ENCODE assay signal across 1 cellular context in the genomic region with DNA sequence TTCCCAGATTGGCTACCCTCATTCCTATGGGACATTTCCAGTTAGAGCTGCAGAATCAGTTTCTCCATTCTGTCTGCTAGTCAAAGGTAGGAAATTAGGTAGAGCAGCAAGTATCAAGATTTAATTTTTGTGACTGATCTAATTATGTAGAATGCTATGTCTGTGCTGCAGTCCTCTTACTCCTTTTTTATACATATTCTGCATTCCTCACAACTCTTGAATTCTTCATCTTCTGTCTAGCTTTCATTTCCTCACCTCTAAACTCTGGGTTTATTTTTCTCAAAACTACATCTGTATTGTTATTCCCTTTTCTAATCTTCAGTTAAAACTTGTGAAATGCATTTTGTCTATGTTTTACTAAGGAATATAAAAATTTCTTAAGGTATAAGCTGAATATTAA.
TF ChIP-seq lines count a peak whose summit lies in the region.

No MANE protein-coding gene starts in this region.

TF ChIP-seq in SK-N-SH, 30 proteins besides CTCF, POLR2A, EP300 and RAD21:
- TF ChIP-seq MXI1 (IDR thresholded peaks at IDR 0.05; ENCODE audit: low read depth, low read length) = no peak
- no peak for TF ChIP-seq GATA2 (CRISPR knock-in tag; IDR thresholded peaks at IDR 0.05)
- no peak for TF ChIP-seq TCF12 (IDR thresholded peaks at IDR 0.05)
- TF ChIP-seq, protein P1, sequence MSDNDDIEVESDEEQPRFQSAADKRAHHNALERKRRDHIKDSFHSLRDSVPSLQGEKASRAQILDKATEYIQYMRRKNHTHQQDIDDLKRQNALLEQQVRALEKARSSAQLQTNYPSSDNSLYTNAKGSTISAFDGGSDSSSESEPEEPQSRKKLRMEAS (IDR thresholded peaks at IDR 0.05; ENCODE audit: low read depth) = no peak
- TF ChIP-seq POLR2AphosphoS5 (IDR thresholded peaks at IDR 0.05; ENCODE audit: low read depth, low read length) = no peak
- TF ChIP-seq FOXM1 (IDR thresholded peaks at IDR 0.05; ENCODE audit: low read depth) = no peak
- TF ChIP-seq JUND (IDR thresholded peaks at IDR 0.05) = no peak
- no peak for TF ChIP-seq RXRA (IDR thresholded peaks at IDR 0.05; ENCODE audit: borderline replicate concordance, low read depth)
- TF ChIP-seq, protein P2, sequence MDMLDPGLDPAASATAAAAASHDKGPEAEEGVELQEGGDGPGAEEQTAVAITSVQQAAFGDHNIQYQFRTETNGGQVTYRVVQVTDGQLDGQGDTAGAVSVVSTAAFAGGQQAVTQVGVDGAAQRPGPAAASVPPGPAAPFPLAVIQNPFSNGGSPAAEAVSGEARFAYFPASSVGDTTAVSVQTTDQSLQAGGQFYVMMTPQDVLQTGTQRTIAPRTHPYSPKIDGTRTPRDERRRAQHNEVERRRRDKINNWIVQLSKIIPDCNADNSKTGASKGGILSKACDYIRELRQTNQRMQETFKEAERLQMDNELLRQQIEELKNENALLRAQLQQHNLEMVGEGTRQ (IDR thresholded peaks at IDR 0.05; ENCODE audit: borderline replicate concordance, low read depth, low read length) = no peak
- no peak for TF ChIP-seq EZH2phosphoT487 (IDR thresholded peaks at IDR 0.05; ENCODE audit: borderline replicate concordance, low read depth)
- no peak for TF ChIP-seq TAF1 (IDR thresholded peaks at IDR 0.05; ENCODE audit: borderline replicate concordance, low read depth, low read length)
- TF ChIP-seq FOSL2 (IDR thresholded peaks at IDR 0.05; ENCODE audit: borderline replicate concordance, low read depth) = no peak
- TF ChIP-seq, protein P3, sequence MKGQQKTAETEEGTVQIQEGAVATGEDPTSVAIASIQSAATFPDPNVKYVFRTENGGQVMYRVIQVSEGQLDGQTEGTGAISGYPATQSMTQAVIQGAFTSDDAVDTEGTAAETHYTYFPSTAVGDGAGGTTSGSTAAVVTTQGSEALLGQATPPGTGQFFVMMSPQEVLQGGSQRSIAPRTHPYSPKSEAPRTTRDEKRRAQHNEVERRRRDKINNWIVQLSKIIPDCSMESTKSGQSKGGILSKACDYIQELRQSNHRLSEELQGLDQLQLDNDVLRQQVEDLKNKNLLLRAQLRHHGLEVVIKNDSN (IDR thresholded peaks at IDR 0.05; ENCODE audit: borderline replicate concordance, low read depth) = no peak
- TF ChIP-seq, protein P4, sequence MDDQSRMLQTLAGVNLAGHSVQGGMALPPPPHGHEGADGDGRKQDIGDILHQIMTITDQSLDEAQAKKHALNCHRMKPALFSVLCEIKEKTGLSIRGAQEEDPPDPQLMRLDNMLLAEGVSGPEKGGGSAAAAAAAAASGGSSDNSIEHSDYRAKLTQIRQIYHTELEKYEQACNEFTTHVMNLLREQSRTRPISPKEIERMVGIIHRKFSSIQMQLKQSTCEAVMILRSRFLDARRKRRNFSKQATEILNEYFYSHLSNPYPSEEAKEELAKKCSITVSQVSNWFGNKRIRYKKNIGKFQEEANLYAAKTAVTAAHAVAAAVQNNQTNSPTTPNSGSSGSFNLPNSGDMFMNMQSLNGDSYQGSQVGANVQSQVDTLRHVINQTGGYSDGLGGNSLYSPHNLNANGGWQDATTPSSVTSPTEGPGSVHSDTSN (IDR thresholded peaks at IDR 0.05) = no peak
- TF ChIP-seq, protein P5, sequence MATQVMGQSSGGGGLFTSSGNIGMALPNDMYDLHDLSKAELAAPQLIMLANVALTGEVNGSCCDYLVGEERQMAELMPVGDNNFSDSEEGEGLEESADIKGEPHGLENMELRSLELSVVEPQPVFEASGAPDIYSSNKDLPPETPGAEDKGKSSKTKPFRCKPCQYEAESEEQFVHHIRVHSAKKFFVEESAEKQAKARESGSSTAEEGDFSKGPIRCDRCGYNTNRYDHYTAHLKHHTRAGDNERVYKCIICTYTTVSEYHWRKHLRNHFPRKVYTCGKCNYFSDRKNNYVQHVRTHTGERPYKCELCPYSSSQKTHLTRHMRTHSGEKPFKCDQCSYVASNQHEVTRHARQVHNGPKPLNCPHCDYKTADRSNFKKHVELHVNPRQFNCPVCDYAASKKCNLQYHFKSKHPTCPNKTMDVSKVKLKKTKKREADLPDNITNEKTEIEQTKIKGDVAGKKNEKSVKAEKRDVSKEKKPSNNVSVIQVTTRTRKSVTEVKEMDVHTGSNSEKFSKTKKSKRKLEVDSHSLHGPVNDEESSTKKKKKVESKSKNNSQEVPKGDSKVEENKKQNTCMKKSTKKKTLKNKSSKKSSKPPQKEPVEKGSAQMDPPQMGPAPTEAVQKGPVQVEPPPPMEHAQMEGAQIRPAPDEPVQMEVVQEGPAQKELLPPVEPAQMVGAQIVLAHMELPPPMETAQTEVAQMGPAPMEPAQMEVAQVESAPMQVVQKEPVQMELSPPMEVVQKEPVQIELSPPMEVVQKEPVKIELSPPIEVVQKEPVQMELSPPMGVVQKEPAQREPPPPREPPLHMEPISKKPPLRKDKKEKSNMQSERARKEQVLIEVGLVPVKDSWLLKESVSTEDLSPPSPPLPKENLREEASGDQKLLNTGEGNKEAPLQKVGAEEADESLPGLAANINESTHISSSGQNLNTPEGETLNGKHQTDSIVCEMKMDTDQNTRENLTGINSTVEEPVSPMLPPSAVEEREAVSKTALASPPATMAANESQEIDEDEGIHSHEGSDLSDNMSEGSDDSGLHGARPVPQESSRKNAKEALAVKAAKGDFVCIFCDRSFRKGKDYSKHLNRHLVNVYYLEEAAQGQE (IDR thresholded peaks at IDR 0.05; ENCODE audit: low read depth, low read length) = no peak
- TF ChIP-seq SMC3 (IDR thresholded peaks at IDR 0.05; ENCODE audit: low read depth, low read length) = no peak
- TF ChIP-seq CHD2 (IDR thresholded peaks at IDR 0.05; ENCODE audit: low read length, partially characterized antibody) = no peak
- TF ChIP-seq GABPA (IDR thresholded peaks at IDR 0.05; ENCODE audit: low read depth) = no peak
- TF ChIP-seq YY1 (IDR thresholded peaks at IDR 0.05; ENCODE audit: low read depth) = no peak
TF ChIP-seq in SK-N-SH: peak in this region for 0.
